Comparison of ENCODE assay signal across 9 cellular contexts in genomic region chr2:174836345-174836999, GRCh38.
A peak's percentile ranks its signal among the peaks of the same experiment; 100 is the strongest.
DNase-seq lines count a peak whose midpoint lies in the region; ATAC-seq and TF ChIP-seq lines count a peak whose summit lies in the region.
"Had no signal": no experiment of that assay in that cellular context is flagged by ENCODE, and none has a peak within 500 bp of the region (broad histone marks: within the 10 kb centered on the region; RNA-seq: fewer than 3 reads in every experiment).

No MANE protein-coding gene starts in this region.

- H4K20me1 ChIP-seq in fibroblast of lung (ENCODE audit: control insufficient read depth, extremely low read depth, insufficient read depth, low read length), result no peaks in the 10 kb centered on the region

- H3K27me3 ChIP-seq in RWPE2 (ENCODE audit: insufficient read depth, poor library complexity, severe bottlenecking) (no peaks in the 10 kb centered on the region), fibroblast of lung (ENCODE audit: control insufficient read depth, insufficient read depth, low read length) (no peaks in the 10 kb centered on the region), gastrocnemius medialis (no peaks in the 10 kb centered on the region)
- H3K27me3 ChIP-seq: ascending aorta had no signal

- H3K4me1 ChIP-seq in RWPE2 (ENCODE audit: insufficient read depth, poor library complexity, severe bottlenecking) (peaks cover 16% of the 10 kb centered on the region), fibroblast of lung (ENCODE audit: control insufficient read depth, extremely low read depth, insufficient read depth, low read length) (peaks cover 32% of the 10 kb centered on the region), gastrocnemius medialis (peaks cover 0 to 9% of the 10 kb centered on the region in 2 donors)
- H3K4me1 ChIP-seq: ascending aorta had no signal

- H3K4me3 ChIP-seq in RWPE2 (ENCODE audit: severe bottlenecking), result no peak overlapping the region
- peak overlapping the region in 1 of 4 experiments; percentile 16 for H3K4me3 ChIP-seq in fibroblast of lung (replicated peaks in 1 of 4; ENCODE audit: control extremely low read depth in 1 of 4, insufficient read depth in 1 of 4, low read depth in 3 of 4, low read length in 4 of 4)
- H3K4me3 ChIP-seq in gastrocnemius medialis, result no peak overlapping the region
- H3K4me3 ChIP-seq: ascending aorta had no signal

- peaks cover 89% of the 10 kb centered on the region for H3K79me2 ChIP-seq in fibroblast of lung (ENCODE audit: control insufficient read depth, insufficient read depth, low read length)

- H3K9ac ChIP-seq in fibroblast of lung (ENCODE audit: insufficient read depth, low read length), result peak overlapping the region; percentile 46

- H3K27ac ChIP-seq in RWPE2 (ENCODE audit: poor library complexity, severe bottlenecking) (peak overlapping the region; percentile 89), fibroblast of lung (ENCODE audit: insufficient read depth, low read length) (peak overlapping the region; percentile 87), gastrocnemius medialis (no peak overlapping the region)
- H3K27ac ChIP-seq: ascending aorta had no signal

- TF ChIP-seq CTCF in RWPE2 (IDR thresholded peaks at IDR 0.05; ENCODE audit: poor library complexity, severe bottlenecking), result no peak
- TF ChIP-seq CTCF in fibroblast of lung (conservative IDR thresholded peaks at IDR 0.05 in 1 of 2, IDR thresholded peaks at IDR 0.05 in 1 of 2; ENCODE audit: low read depth in 1 of 2, low read length in 2 of 2), result no peak
- TF ChIP-seq CTCF in gastrocnemius medialis (IDR thresholded peaks at IDR 0.05 in 4 of 5, conservative IDR thresholded peaks at IDR 0.05 in 1 of 5), result no peak

- H3K9me3 ChIP-seq in RWPE2 (ENCODE audit: severe bottlenecking) (no peaks in the 10 kb centered on the region), fibroblast of lung (ENCODE audit: control insufficient read depth, insufficient read depth, low read depth, low read length) (no peaks in the 10 kb centered on the region), gastrocnemius medialis (no peaks in the 10 kb centered on the region)
- H3K9me3 ChIP-seq: ascending aorta had no signal

- peak overlapping the region; percentile 78 for H3K4me2 ChIP-seq in fibroblast of lung (ENCODE audit: extremely low read depth, insufficient read depth, low read length)

- no peak for TF ChIP-seq POLR2A in gastrocnemius medialis (IDR thresholded peaks at IDR 0.05)

- DNase-seq in HCEC 1CT (peak; percentile 96), RWPE2 (ENCODE audit: low spot score) (peak; percentile 60), fibroblast of lung (ENCODE audit: low read depth in 2 of 2) (peak; percentile 96 to 98), gastrocnemius medialis (no peak), Kasumi-1 (lab: John Stamatoyannopoulos, UW) (no peak), HUDEP-2 (lab: John Stamatoyannopoulos, UW; ENCODE audit: unreplicated experiment in 76 of 76) (no peak)
- DNase-seq: NCI-H187 had no signal

- ATAC-seq in RWPE2 (ENCODE audit: low read depth) (peak; percentile 98), gastrocnemius medialis (peak; percentile 46 to 81), GM19324 (IDR thresholded peaks at IDR 0.05; ENCODE audit: low FRiP score, unreplicated experiment) (no peak)

- in situ Hi-C loops in gastrocnemius medialis (cut with MboI; ENCODE audit: low sequenced_read_pairs in 4 of 4), result no loop called here

- intact Hi-C loops in gastrocnemius medialis (cut with DNase I; ENCODE audit: low total_unique reads), result no loop called here

- H2AFZ ChIP-seq in fibroblast of lung (ENCODE audit: low read length), result no peak overlapping the region

- H3K36me3 ChIP-seq in RWPE2 (ENCODE audit: low read depth) (no peaks in the 10 kb centered on the region), fibroblast of lung (ENCODE audit: control insufficient read depth, insufficient read depth, low read length) (no peaks in the 10 kb centered on the region), gastrocnemius medialis (no peaks in the 10 kb centered on the region)
- H3K36me3 ChIP-seq: ascending aorta had no signal

Comparison
In these comparisons a context has a peak if more than half of its experiments do, and no peak if none do; other contexts are left out.
1. DNase-seq: peak in HCEC 1CT (single experiment), RWPE2 (single experiment) and fibroblast of lung (2 of 2); none in gastrocnemius medialis (0 of 2), Kasumi-1 (0 of 2) and HUDEP-2 (0 of 76).
2. H3K27ac ChIP-seq: peak in RWPE2 (single experiment) and fibroblast of lung (single experiment); none in gastrocnemius medialis (0 of 4).